Comparison of ENCODE assay signal across 7 cellular contexts in the genomic region with DNA sequence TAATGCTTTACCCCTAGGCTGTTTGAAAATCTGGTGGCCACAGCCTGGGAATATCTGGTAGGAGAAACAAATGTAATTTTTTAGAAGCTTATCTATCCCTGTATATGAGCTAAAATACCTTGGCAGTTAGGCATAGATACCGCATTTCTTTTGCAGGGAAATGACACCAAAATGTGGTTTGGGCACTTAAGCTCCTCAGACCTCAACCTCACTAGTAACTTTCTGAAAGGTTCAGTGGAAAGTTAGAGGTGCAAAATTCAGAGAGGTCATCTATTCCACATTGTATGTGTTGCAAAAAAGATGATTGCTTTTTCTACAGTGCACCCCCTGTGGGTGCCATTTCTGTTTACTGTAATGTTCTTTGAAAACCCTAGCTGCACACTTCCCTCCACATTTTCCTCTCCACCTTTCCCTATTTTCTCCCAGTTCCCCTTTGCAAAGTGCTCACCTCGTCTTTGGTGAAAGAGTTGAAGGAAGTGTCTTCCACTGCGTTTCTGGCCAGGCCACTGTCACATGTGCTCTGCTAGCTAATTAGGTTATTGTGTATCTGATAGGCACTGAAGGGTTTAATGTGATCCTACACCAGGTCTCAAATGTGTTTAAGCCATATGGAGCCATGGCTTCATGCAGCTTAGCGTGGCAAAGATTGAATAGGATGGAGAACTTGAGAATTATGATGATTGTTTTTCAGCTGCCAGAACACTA. TPM values are rescaled to one million over a fixed set of nuclear protein-coding genes. Genes with fewer than 3 reads are reported as not detected.
DNase-seq lines count a peak whose midpoint lies in the region; ATAC-seq, FAIRE-seq and TF ChIP-seq lines count a peak whose summit lies in the region.

No MANE protein-coding gene starts in this region.

- no peak for ATAC-seq in HG03520 (IDR thresholded peaks at IDR 0.05; ENCODE audit: unreplicated experiment)

- H3K4me3 ChIP-seq in brain microvascular endothelial cell (ENCODE audit: low read depth, low read length) (peak overlapping the region; percentile 84), muscle layer of duodenum (ENCODE audit: low read depth in 1 of 2, low read length in 2 of 2) (peak overlapping the region; percentile 90)

- DNase-seq in GM19239 (ENCODE audit: insufficient read length, low spot score) = no peak
- DNase-seq in NCI-H526 (lab: John Stamatoyannopoulos, UW) = peak; percentile 3 to 43
- no peak for DNase-seq in brain microvascular endothelial cell
- DNase-seq in kidney glomerular epithelial cell (lab: John Stamatoyannopoulos, UW) = no peak
- DNase-seq in occipital lobe (lab: John Stamatoyannopoulos, UW) = no peak

- peak overlapping the region; percentile 68 for H3K27ac ChIP-seq in brain microvascular endothelial cell
- peak overlapping the region; percentile 87 for H3K27ac ChIP-seq in muscle layer of duodenum (ENCODE audit: low read length)

- peaks cover 5 to 37% of the 10 kb centered on the region in 2 donors for H3K4me1 ChIP-seq in muscle layer of duodenum (ENCODE audit: control insufficient read depth in 1 of 2, insufficient read depth in 2 of 2, low read length in 2 of 2)

- in situ Hi-C loops in brain microvascular endothelial cell (cut with HindIII; ENCODE audit: low pct_ligation_motif_present, low sequenced_read_pairs) = no loop called here

- H3K27me3 ChIP-seq in brain microvascular endothelial cell (replicated peaks) (no peaks in the 10 kb centered on the region), muscle layer of duodenum (ENCODE audit: low read depth, low read length) (no peaks in the 10 kb centered on the region)

- FAIRE-seq in GM19239 (lab: Jason Lieb, UNC) = peak; percentile 75

- peaks cover 10% of the 10 kb centered on the region for H3K36me3 ChIP-seq in brain microvascular endothelial cell (replicated peaks)
- H3K36me3 ChIP-seq in muscle layer of duodenum (ENCODE audit: control insufficient read depth in 1 of 2, insufficient read depth in 2 of 2, low read length in 2 of 2) = peaks cover 4% of the 10 kb centered on the region in 2 donors

- no peaks in the 10 kb centered on the region for H3K9me3 ChIP-seq in muscle layer of duodenum (ENCODE audit: control insufficient read depth in 1 of 2, low read length in 2 of 2)

- TF ChIP-seq CTCF in brain microvascular endothelial cell (IDR thresholded peaks at IDR 0.05; ENCODE audit: low read depth, low read length, missing control alignments) = peak; percentile 34

RNA-seq across cellular contexts. Expression of gene SACM1L, which starts 1.3 kb away (rescaled TPM):
- 50.7 TPM for total RNA-seq in occipital lobe

Comparison
In these comparisons a context has a peak if more than half of its experiments do, and no peak if none do; other contexts are left out.
1. DNase-seq: peak in NCI-H526 (2 of 2); none in GM19239 (single experiment), brain microvascular endothelial cell (single experiment), kidney glomerular epithelial cell (single experiment) and occipital lobe (single experiment).